10 cellular contexts compared by ENCODE assay signal in genomic region chr2:70328921-70329561, GRCh38. TPM values are rescaled to one million over a fixed set of nuclear protein-coding genes. Genes with fewer than 3 reads are reported as not detected.
A peak's percentile ranks its signal among the peaks of the same experiment; 100 is the strongest.
DNase-seq lines count a peak whose midpoint lies in the region; ATAC-seq and TF ChIP-seq lines count a peak whose summit lies in the region.
"Had no signal": no experiment of that assay in that cellular context is flagged by ENCODE, and none has a peak within 500 bp of the region (broad histone marks: within the 10 kb centered on the region; RNA-seq: fewer than 3 reads in every experiment).

No MANE protein-coding gene starts in this region.

- H2AFZ ChIP-seq in SK-N-SH (ENCODE audit: low read depth), result no peak overlapping the region

- no peaks in the 10 kb centered on the region for H3K9me3 ChIP-seq in SK-N-SH

- no peaks in the 10 kb centered on the region for H4K20me1 ChIP-seq in SK-N-SH (ENCODE audit: insufficient read depth)

- H3K9ac ChIP-seq in rectal smooth muscle tissue (ENCODE audit: low read length) (no peak overlapping the region), SK-N-SH (no peak overlapping the region)

- H3K27ac ChIP-seq in rectal smooth muscle tissue (ENCODE audit: low read depth, low read length), result no peak overlapping the region
- H3K27ac ChIP-seq in SK-N-SH (ENCODE audit: low read depth in 2 of 2, low read length in 1 of 2), result no peak overlapping the region

- H3K4me3 ChIP-seq in H7 (ENCODE audit: insufficient read depth, low read depth, low read length) (no peak overlapping the region), rectal smooth muscle tissue (ENCODE audit: low read length) (peak overlapping the region; percentile 25), SK-N-SH (ENCODE audit: low read depth in 2 of 2, low read length in 1 of 2) (no peak overlapping the region)

- TF ChIP-seq RAD21 in SK-N-SH (IDR thresholded peaks at IDR 0.05; ENCODE audit: low read length), result no peak

- peak; percentile 97 for ATAC-seq in esophagus mucosa
- ATAC-seq in GM21390 (IDR thresholded peaks at IDR 0.05; ENCODE audit: unreplicated experiment), result no peak
- ATAC-seq: naive thymus-derived CD8-positive, alpha-beta T cell had no signal

- H3K4me1 ChIP-seq in rectal smooth muscle tissue (ENCODE audit: control insufficient read depth, insufficient read depth, low read length) (no peaks in the 10 kb centered on the region), SK-N-SH (ENCODE audit: control insufficient read depth in 1 of 2, insufficient read depth in 2 of 2, low read depth in 1 of 2, low read length in 1 of 2) (no peaks in the 10 kb centered on the region)

- H3K4me1 Mint-ChIP-seq in activated CD4-positive, alpha-beta memory T cell treated with anti-CD3 and anti-CD28 coated beads, Interleukin-2, amount 10 ng/mL, durations not matched to agents 7 days and 5 days, result no peaks in the 10 kb centered on the region
- H3K4me1 Mint-ChIP-seq: naive thymus-derived CD8-positive, alpha-beta T cell had no signal

- TF ChIP-seq EP300 in SK-N-SH (IDR thresholded peaks at IDR 0.05; ENCODE audit: borderline replicate concordance in 1 of 2, low read depth in 1 of 2, low read length in 1 of 2), result no peak

- H3K27ac Mint-ChIP-seq in activated CD4-positive, alpha-beta memory T cell treated with anti-CD3 and anti-CD28 coated beads, Interleukin-2, amount 10 ng/mL, durations not matched to agents 7 days and 5 days, result no peak overlapping the region
- H3K27ac Mint-ChIP-seq: naive thymus-derived CD8-positive, alpha-beta T cell had no signal

- WGBS in SK-N-SH (ENCODE audit: low lambda C conversion rate), result 55% methylated on average over 6 of the region's 6 CpGs

- TF ChIP-seq CTCF in SK-N-SH (IDR thresholded peaks at IDR 0.05), result no peak

- no peak overlapping the region for H3K4me2 ChIP-seq in SK-N-SH

- no peaks in the 10 kb centered on the region for H3K9me3 Mint-ChIP-seq in activated CD4-positive, alpha-beta memory T cell treated with anti-CD3 and anti-CD28 coated beads, Interleukin-2, amount 10 ng/mL, durations not matched to agents 7 days and 5 days
- H3K9me3 Mint-ChIP-seq: naive thymus-derived CD8-positive, alpha-beta T cell had no signal

- CTCF ChIA-PET in SK-N-SH (lab: Yijun Ruan, JAX), result interaction anchor here (1.1 to 5.1 kb wide), 5 partner anchors 12 to 318 kb away, joined by 3 to 45 read pairs (median 4); no protein-coding TSS in a partner anchor
- CTCF ChIA-PET in activated CD4-positive, alpha-beta memory T cell treated with anti-CD3 and anti-CD28 coated beads, Interleukin-2, amount 10 ng/mL, durations not matched to agents 7 days and 5 days (lab: Charles Lee), result interaction anchor here (0.6 to 2.6 kb wide), 4 partner anchors 11 to 825 kb away, joined by 3 to 8 read pairs (median 4); no protein-coding TSS in a partner anchor

- H3K9me2 ChIP-seq in SK-N-SH, result no peaks in the 10 kb centered on the region

- H3K27me3 ChIP-seq in H7 (ENCODE audit: control insufficient read depth, insufficient read depth, low read length) (no peaks in the 10 kb centered on the region; the same call in 1 of the 2 replicates), rectal smooth muscle tissue (ENCODE audit: control insufficient read depth, insufficient read depth, low read length) (no peaks in the 10 kb centered on the region), SK-N-SH (ENCODE audit: insufficient read depth) (no peaks in the 10 kb centered on the region; the same call in 1 of the 2 replicates)

- H3K36me3 ChIP-seq in H7 (replicated peaks; ENCODE audit: control insufficient read depth, insufficient read depth, low read length), result no peaks in the 10 kb centered on the region
- no peaks in the 10 kb centered on the region for H3K36me3 ChIP-seq in rectal smooth muscle tissue (ENCODE audit: control insufficient read depth, insufficient read depth, low read length)
- no peaks in the 10 kb centered on the region for H3K36me3 ChIP-seq in SK-N-SH (replicated peaks in 1 of 2; ENCODE audit: control insufficient read depth in 1 of 2, insufficient read depth in 2 of 2, low read length in 1 of 2)

- no peaks in the 10 kb centered on the region for H3F3A ChIP-seq in SK-N-SH (replicated peaks; ENCODE audit: insufficient read depth)

- POLR2A ChIA-PET in SK-N-SH (lab: Yijun Ruan, JAX), result no interaction called here
- POLR2A ChIA-PET in activated CD4-positive, alpha-beta memory T cell treated with anti-CD3 and anti-CD28 coated beads, Interleukin-2, amount 10 ng/mL, durations not matched to agents 7 days and 5 days (lab: Charles Lee), result no interaction called here

- H3K36me3 Mint-ChIP-seq in activated CD4-positive, alpha-beta memory T cell treated with anti-CD3 and anti-CD28 coated beads, Interleukin-2, amount 10 ng/mL, durations not matched to agents 7 days and 5 days (ENCODE audit: low read depth), result no peaks in the 10 kb centered on the region
- H3K36me3 Mint-ChIP-seq: naive thymus-derived CD8-positive, alpha-beta T cell had no signal

- H3K79me2 ChIP-seq in SK-N-SH (ENCODE audit: insufficient read depth), result no peaks in the 10 kb centered on the region

- H3K4me3 Mint-ChIP-seq in activated CD4-positive, alpha-beta memory T cell treated with anti-CD3 and anti-CD28 coated beads, Interleukin-2, amount 10 ng/mL, durations not matched to agents 7 days and 5 days, result no peak overlapping the region
- H3K4me3 Mint-ChIP-seq: naive thymus-derived CD8-positive, alpha-beta T cell had no signal

- peak; percentile 65 for DNase-seq in H7
- peak; percentile 76 for DNase-seq in NCI-H226
- DNase-seq in superior temporal gyrus (ENCODE audit: extremely low spot score), result no peak
- DNase-seq in SK-N-SH, result no peak
- no peak for DNase-seq in activated CD4-positive, alpha-beta memory T cell treated with anti-CD3 and anti-CD28 coated beads, Interleukin-2, amount 10 ng/mL, durations not matched to agents 7 days and 5 days
- DNase-seq: activated CD4-positive, alpha-beta T cell treated with anti-CD3 and anti-CD28 coated beads for 48 hours; naive thymus-derived CD8-positive, alpha-beta T cell had no signal

- peaks cover 7% of the 10 kb centered on the region for H3K27me3 Mint-ChIP-seq in activated CD4-positive, alpha-beta memory T cell treated with anti-CD3 and anti-CD28 coated beads, Interleukin-2, amount 10 ng/mL, durations not matched to agents 7 days and 5 days

TF ChIP-seq in SK-N-SH, 30 proteins besides CTCF, POLR2A, EP300 and RAD21 (continues in another document):
- TF ChIP-seq SIN3A (IDR thresholded peaks at IDR 0.05; ENCODE audit: borderline replicate concordance, low read depth, low read length), result no peak
- no peak for TF ChIP-seq FOSL2 (IDR thresholded peaks at IDR 0.05; ENCODE audit: borderline replicate concordance, low read depth)
- no peak for TF ChIP-seq CHD2 (IDR thresholded peaks at IDR 0.05; ENCODE audit: low read length, partially characterized antibody)
- no peak for TF ChIP-seq MXI1 (IDR thresholded peaks at IDR 0.05; ENCODE audit: low read depth, low read length)
- TF ChIP-seq ELF1 (IDR thresholded peaks at IDR 0.05), result no peak
- TF ChIP-seq RFX5 (IDR thresholded peaks at IDR 0.05; ENCODE audit: low read length), result no peak
- TF ChIP-seq JUND (IDR thresholded peaks at IDR 0.05), result no peak
- no peak for TF ChIP-seq NRF1 (IDR thresholded peaks at IDR 0.05; ENCODE audit: low read depth, low read length)
- TF ChIP-seq FOXM1 (IDR thresholded peaks at IDR 0.05; ENCODE audit: low read depth), result no peak
- no peak for TF ChIP-seq NFIC (IDR thresholded peaks at IDR 0.05; ENCODE audit: borderline replicate concordance)
- TF ChIP-seq USF2 (IDR thresholded peaks at IDR 0.05; ENCODE audit: borderline replicate concordance, low read depth, low read length), result no peak
- no peak for TF ChIP-seq USF1 (IDR thresholded peaks at IDR 0.05; ENCODE audit: borderline replicate concordance, low read depth)
- no peak for TF ChIP-seq MAX (IDR thresholded peaks at IDR 0.05; ENCODE audit: low read depth)

RNA-seq across cellular contexts. Expression of gene FAM136A, which starts 27.2 kb away (rescaled TPM):
- total RNA-seq in H7 (2014; rRNA removed; shearing (Covaris generic)), result 84.4 and 87.1 TPM in 2 replicates
- 26.0 TPM for total RNA-seq in esophagus mucosa
- 43.3 and 50.6 TPM in 2 replicates for polyA plus RNA-seq in SK-N-SH (2012; rRNA removed)
- 44.8 and 47.3 TPM in 2 replicates for polyA plus RNA-seq in SK-N-SH (2012; cell fraction: cytosol; rRNA removed)
- 76.4 and 99.3 TPM in 2 replicates for polyA plus RNA-seq in SK-N-SH (2012; cell fraction: nucleus; rRNA removed)
- 10 to 100 TPM; 34.1 to 37.4 TPM for total RNA-seq in activated CD4-positive, alpha-beta memory T cell treated with anti-CD3 and anti-CD28 coated beads, Interleukin-2, amount 10 ng/mL, durations not matched to agents 7 days and 5 days

RNA-seq across cellular contexts. Expression of gene SNRPG, which starts 35.5 kb away (rescaled TPM):
- total RNA-seq in H7 (2014; rRNA removed; shearing (Covaris generic)), result 144 and 160 TPM in 2 replicates
- 172 TPM for total RNA-seq in esophagus mucosa
- polyA plus RNA-seq in SK-N-SH (2012; rRNA removed), result 141 and 159 TPM in 2 replicates
- polyA plus RNA-seq in SK-N-SH (2012; cell fraction: cytosol; rRNA removed), result 215 and 419 TPM in 2 replicates
- 23.3 and 37.7 TPM in 2 replicates for polyA plus RNA-seq in SK-N-SH (2012; cell fraction: nucleus; rRNA removed)
- total RNA-seq in activated CD4-positive, alpha-beta memory T cell treated with anti-CD3 and anti-CD28 coated beads, Interleukin-2, amount 10 ng/mL, durations not matched to agents 7 days and 5 days, result 100 to 1,000 TPM; 300 to 315 TPM

Comparison
In these comparisons a context has a peak if more than half of its experiments do, and no peak if none do; other contexts are left out.
1. DNase-seq: peak in H7 (single experiment) and NCI-H226 (single experiment); none in superior temporal gyrus (single experiment), SK-N-SH (single experiment) and activated CD4-positive, alpha-beta memory T cell treated with anti-CD3 and anti-CD28 coated beads, Interleukin-2, amount 10 ng/mL, durations not matched to agents 7 days and 5 days (single experiment).